8 cellular contexts compared by ENCODE assay signal in the genomic region with DNA sequence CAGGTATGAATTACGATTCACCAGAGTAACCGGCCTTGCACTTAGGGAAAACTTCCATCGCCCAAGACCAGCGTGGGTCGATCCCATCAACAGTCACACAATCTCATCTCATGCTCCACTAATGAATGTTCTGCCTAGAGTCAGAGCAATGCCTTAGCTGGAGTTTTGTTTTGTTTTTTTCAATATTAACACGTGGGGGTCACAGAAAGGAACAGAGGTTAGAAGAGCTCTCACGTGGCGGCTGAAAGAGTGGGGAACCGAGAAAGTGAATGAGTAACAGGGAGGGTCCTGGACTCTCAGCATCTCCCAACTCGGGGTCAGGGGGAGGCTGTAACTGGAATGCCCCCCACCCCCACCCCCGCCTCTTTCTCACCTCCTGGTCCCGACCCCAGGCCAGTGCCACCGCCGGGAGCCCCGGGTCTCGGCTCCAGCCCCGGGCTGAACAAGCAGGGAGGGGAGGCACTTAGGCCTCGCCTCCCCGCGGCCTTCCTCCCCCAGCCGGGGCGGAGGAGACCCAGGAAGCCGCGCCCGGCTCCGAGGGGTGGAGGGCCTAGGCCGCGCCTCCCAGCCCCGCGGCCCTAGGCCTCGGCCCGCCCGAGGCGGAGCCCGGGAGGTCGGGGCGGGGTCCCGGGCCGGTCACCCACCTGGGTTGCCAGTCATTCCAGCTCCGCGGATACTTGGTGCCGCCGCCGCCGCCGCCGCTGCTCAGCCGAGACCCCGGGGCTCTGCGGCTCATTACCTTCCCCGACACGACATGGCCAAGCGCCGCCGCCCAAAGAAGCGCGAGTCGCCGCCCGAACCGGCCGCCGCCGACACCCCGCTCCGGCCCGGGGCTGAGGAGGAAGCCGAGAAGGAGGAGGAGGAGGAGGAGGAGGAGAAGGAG. TPM values are rescaled to one million over a fixed set of nuclear protein-coding genes. Genes with fewer than 3 reads are reported as not detected.
DNase-seq lines count a peak whose midpoint lies in the region; FAIRE-seq and TF ChIP-seq lines count a peak whose summit lies in the region.
"Not testable (repeated sequence)": the region's sequence is repeated elsewhere in the genome, so short reads cannot be mapped to it uniquely, and the experiment has no call there.

No MANE protein-coding gene starts in this region.

- H3K36me3 Mint-ChIP-seq in neural crest cell (ENCODE audit: low read depth): not testable (repeated sequence)

- peak overlapping the region; percentile 73 for H3K4me3 ChIP-seq in Jurkat, Clone E6-1 (ENCODE audit: low read length)

- peaks cover 31% of the 10 kb centered on the region for H3K4me1 Mint-ChIP-seq in neural crest cell

- not testable (repeated sequence) for H3K27me3 Mint-ChIP-seq in neural crest cell (ENCODE audit: low read depth)

- H3K9me3 Mint-ChIP-seq in neural crest cell: not testable (repeated sequence)

- H3K4me3 Mint-ChIP-seq in neural crest cell: peak overlapping the region; percentile 98

- FAIRE-seq in H54 (lab: Jason Lieb, UNC): not testable (repeated sequence)

- H3K27ac Mint-ChIP-seq in neural crest cell (ENCODE audit: unreplicated experiment): peak overlapping the region; percentile 90

- peak; percentile 66 for DNase-seq in EH (ENCODE audit: low read depth)
- DNase-seq in H54 (ENCODE audit: insufficient read length, low spot score): not testable (repeated sequence)
- peak; percentile 32 for DNase-seq in Jurkat, Clone E6-1 (ENCODE audit: low read depth, low spot score)
- DNase-seq in SW 1271 (lab: John Stamatoyannopoulos, UW): peak; percentile 24 to 43
- DNase-seq in activated naive CD4-positive, alpha-beta T cell treated with anti-CD3 and anti-CD28 coated beads, Interleukin-2, amount 50 U/mL, for 16 hours: peak; percentile 58
- peak; percentile 26 for DNase-seq in foreskin melanocyte
- DNase-seq in neural crest cell (ENCODE audit: low read depth, low spot score): peak; percentile 12
- DNase-seq in stimulated activated CD8-positive, alpha-beta memory T cell treated with anti-CD3 and anti-CD28 coated beads, Interleukin-7, amount 100 ng/mL, for 48 hours (ENCODE audit: extremely low read depth in 1 of 2, low read depth in 1 of 2): peak; percentile 36 to 48

- not testable (repeated sequence) for TF ChIP-seq CTCF in neural crest cell (conservative IDR thresholded peaks at IDR 0.05)

- TF ChIP-seq POLR2A in H54 (IDR thresholded peaks at IDR 0.05; ENCODE audit: low read depth, low read length): peak; percentile 16; the same call in 1 of the 2 replicates

RNA-seq across cellular contexts. Expression of gene SMG1, which starts 0.7 kb away (rescaled TPM):
- polyA plus RNA-seq in Jurkat, Clone E6-1 (2012; ENCODE audit: insufficient read depth, insufficient read length): 27.0 TPM
- total RNA-seq in neural crest cell: 87.1 and 93.3 TPM in 2 replicates

RNA-seq across cellular contexts. Expression of gene TMC7, which starts 58.2 kb away (rescaled TPM):
- 2.7 TPM for polyA plus RNA-seq in Jurkat, Clone E6-1 (2012; ENCODE audit: insufficient read depth, insufficient read length)
- 3.1 and 3.9 TPM in 2 replicates for total RNA-seq in neural crest cell
